Comparison of ENCODE assay signal across 1 cellular context in genomic region chr3:123141276-123141675, GRCh38.
TF ChIP-seq lines count a peak whose summit lies in the region.

No MANE protein-coding gene starts in this region.

TF ChIP-seq in H1, 55 proteins besides CTCF, POLR2A, EP300 and RAD21 (continued from another document):
- no peak for TF ChIP-seq KDM4A (IDR thresholded peaks at IDR 0.05; ENCODE audit: low read depth, low read length, severe bottlenecking)
